8 cellular contexts compared by ENCODE assay signal in genomic region chr1:180911640-180912161, GRCh38. TPM values are rescaled to one million over a fixed set of nuclear protein-coding genes. Genes with fewer than 3 reads are reported as not detected.
A peak's percentile ranks its signal among the peaks of the same experiment; 100 is the strongest.
DNase-seq lines count a peak whose midpoint lies in the region; ATAC-seq and TF ChIP-seq lines count a peak whose summit lies in the region.

No MANE protein-coding gene starts in this region.

- no peaks in the 10 kb centered on the region for H3K36me3 Mint-ChIP-seq in osteocyte (ENCODE audit: unreplicated experiment)

- no peaks in the 10 kb centered on the region for H3K27me3 Mint-ChIP-seq in osteocyte (ENCODE audit: unreplicated experiment)

- peak; percentile 42 for DNase-seq in DMS79 treated with DMSO at 0.1 percent for 48 hours (lab: John Stamatoyannopoulos, UW)
- DNase-seq in RPMI7951 (ENCODE audit: low read depth): peak; percentile 19
- peak; percentile 7 to 21 for DNase-seq in foreskin keratinocyte
- no peak for DNase-seq in osteocyte (ENCODE audit: extremely low spot score, unreplicated experiment)
- no peak for DNase-seq in NCI-H1105 treated with DMSO at 0.1 percent for 48 hours (lab: John Stamatoyannopoulos, UW)
- no peak for DNase-seq in GM10248 (ENCODE audit: extremely low spot score)

- POLR2A ChIA-PET in GM10248 (lab: Yijun Ruan, JAX): no interaction called here

- H3K27ac ChIP-seq in foreskin keratinocyte: no peak overlapping the region

- H3K4me1 Mint-ChIP-seq in osteocyte (ENCODE audit: unreplicated experiment): peaks cover 21% of the 10 kb centered on the region

- peak overlapping the region; percentile 75 for H3K4me3 Mint-ChIP-seq in osteocyte (ENCODE audit: unreplicated experiment)

- ATAC-seq in foreskin keratinocyte: peak; percentile 3
- no peak for ATAC-seq in GM18519 (IDR thresholded peaks at IDR 0.05; ENCODE audit: low FRiP score, unreplicated experiment)
- ATAC-seq in GM19324 (IDR thresholded peaks at IDR 0.05; ENCODE audit: low FRiP score, unreplicated experiment): no peak

- TF ChIP-seq CTCF in foreskin keratinocyte (conservative IDR thresholded peaks at IDR 0.05) (no peak), osteocyte (IDR thresholded peaks at IDR 0.05) (no peak), GM10248 (IDR thresholded peaks at IDR 0.05; ENCODE audit: control extremely low read depth, extremely low read depth, low read depth, missing control alignments) (no peak)

- no peaks in the 10 kb centered on the region for H3K9me3 Mint-ChIP-seq in osteocyte (ENCODE audit: unreplicated experiment)

- CTCF ChIA-PET in GM10248 (lab: Yijun Ruan, JAX): interaction anchor here (1.7 to 2.7 kb wide), 3 partner anchors 9 to 72 kb away, joined by 5 to 8 read pairs (median 7); no protein-coding TSS in a partner anchor

- peak overlapping the region; percentile 66 for H3K27ac Mint-ChIP-seq in osteocyte (ENCODE audit: unreplicated experiment)

- H3K4me1 ChIP-seq in foreskin keratinocyte: peaks cover 3% of the 10 kb centered on the region

- no peaks in the 10 kb centered on the region for H3K27me3 ChIP-seq in foreskin keratinocyte

RNA-seq across cellular contexts. Expression of gene KIAA1614, which starts 1.0 kb away (rescaled TPM):
- 1.6 and 1.7 TPM in 2 replicates for total RNA-seq in RPMI7951 (2014; rRNA removed; shearing (Covaris generic))
- total RNA-seq in foreskin keratinocyte (1.6 and 1.7 TPM in 2 replicates), osteocyte (6.6 and 8.4 TPM in 2 replicates)
- 0.90 and 1.3 TPM in 2 replicates for polyA plus RNA-seq in foreskin keratinocyte

Comparison
In these comparisons a context has a peak if more than half of its experiments do, and no peak if none do; other contexts are left out.
1. DNase-seq: peak in DMS79 treated with DMSO at 0.1 percent for 48 hours (single experiment), RPMI7951 (single experiment) and foreskin keratinocyte (2 of 2); none in osteocyte (single experiment), NCI-H1105 treated with DMSO at 0.1 percent for 48 hours (single experiment) and GM10248 (single experiment).